ENCODE assay signal across 21 cellular contexts in genomic region chr15:69017978-69018377, GRCh38. TPM values are rescaled to one million over a fixed set of nuclear protein-coding genes. Genes with fewer than 3 reads are reported as not detected.
"Had no signal": no experiment of that assay in that cellular context is flagged by ENCODE, and none has a peak within 500 bp of the region (broad histone marks: within the 10 kb centered on the region; RNA-seq: fewer than 3 reads in every experiment).

No MANE protein-coding gene starts in this region.

- DNase-seq: activated CD4-positive, alpha-beta memory T cell treated with anti-CD3 and anti-CD28 coated beads, Interleukin-2, amount 10 ng/mL, durations not matched to agents 7 days and 5 days; activated CD4-positive, alpha-beta T cell treated with anti-CD3 and anti-CD28 coated beads for 48 hours; activated naive CD4-positive, alpha-beta T cell treated with anti-CD3 and anti-CD28 coated beads for 36 hours; activated T-cell treated with anti-CD3 and anti-CD28 coated beads, Interleukin-2, amount 50 U/mL, for 24 hours; anterior cingulate cortex; central memory CD4-positive, alpha-beta T cell; endodermal cell; foreskin keratinocyte; hypothalamus; left ventricle myocardium superior; naive thymus-derived CD8-positive, alpha-beta T cell; sigmoid colon; stimulated activated naive B cell treated with anti-CD40 and anti-IgM and Interleukin-4, amounts not matched to agents 10 μg/mL and 1 μg/mL and 100 μg/mL, for 72 hours had no signal

- H3K9me3 ChIP-seq: sigmoid colon, thoracic aorta had no signal

- H3K4me3 ChIP-seq: sigmoid colon, thoracic aorta had no signal

- H3K4me1 Mint-ChIP-seq: activated CD4-positive, alpha-beta memory T cell treated with anti-CD3 and anti-CD28 coated beads, Interleukin-2, amount 10 ng/mL, durations not matched to agents 7 days and 5 days; brain; memory B cell; naive thymus-derived CD8-positive, alpha-beta T cell; stimulated activated naive B cell treated with anti-CD40 and anti-IgM and Interleukin-4, amounts not matched to agents 10 μg/mL and 1 μg/mL and 100 μg/mL, for 72 hours had no signal

- H3K36me3 ChIP-seq: sigmoid colon, thoracic aorta had no signal

- FAIRE-seq: colon, keratinocyte, TTC549 had no signal

- H3K27ac Mint-ChIP-seq: activated CD4-positive, alpha-beta memory T cell treated with anti-CD3 and anti-CD28 coated beads, Interleukin-2, amount 10 ng/mL, durations not matched to agents 7 days and 5 days; activated naive CD4-positive, alpha-beta T cell treated with anti-CD3 and anti-CD28 coated beads for 36 hours; activated T-cell treated with anti-CD3 and anti-CD28 coated beads, Interleukin-2, amount 50 U/mL, for 24 hours; activated T-helper 2 cell treated with anti-CD3 and anti-CD28 coated beads, Interferon-gamma antibody, Interleukin-2, Interleukin-4, amounts not matched to agents 10 μg/mL and 5 μg/mL and 100 μg/mL, durations not matched to agents 14 hours and 24 hours and 36 hours; brain; endodermal cell; memory B cell; naive thymus-derived CD8-positive, alpha-beta T cell; stimulated activated naive B cell treated with anti-CD40 and anti-IgM and Interleukin-4, amounts not matched to agents 10 μg/mL and 1 μg/mL and 100 μg/mL, for 72 hours had no signal

- H3K4me3 Mint-ChIP-seq: activated CD4-positive, alpha-beta memory T cell treated with anti-CD3 and anti-CD28 coated beads, Interleukin-2, amount 10 ng/mL, durations not matched to agents 7 days and 5 days; activated naive CD4-positive, alpha-beta T cell treated with anti-CD3 and anti-CD28 coated beads for 36 hours; activated T-cell treated with anti-CD3 and anti-CD28 coated beads, Interleukin-2, amount 50 U/mL, for 24 hours; brain; endodermal cell; memory B cell; naive thymus-derived CD8-positive, alpha-beta T cell; stimulated activated naive B cell treated with anti-CD40 and anti-IgM and Interleukin-4, amounts not matched to agents 10 μg/mL and 1 μg/mL and 100 μg/mL, for 72 hours had no signal

- H3K27me3 ChIP-seq: sigmoid colon had no signal

- H3K4me1 ChIP-seq: sigmoid colon had no signal

- H3K9me3 Mint-ChIP-seq: activated CD4-positive, alpha-beta memory T cell treated with anti-CD3 and anti-CD28 coated beads, Interleukin-2, amount 10 ng/mL, durations not matched to agents 7 days and 5 days; activated naive CD4-positive, alpha-beta T cell treated with anti-CD3 and anti-CD28 coated beads for 36 hours; activated T-cell treated with anti-CD3 and anti-CD28 coated beads, Interleukin-2, amount 50 U/mL, for 24 hours; activated T-helper 2 cell treated with anti-CD3 and anti-CD28 coated beads, Interferon-gamma antibody, Interleukin-2, Interleukin-4, amounts not matched to agents 10 μg/mL and 5 μg/mL and 100 μg/mL, durations not matched to agents 14 hours and 24 hours and 36 hours; brain; endodermal cell; memory B cell; stimulated activated naive B cell treated with anti-CD40 and anti-IgM and Interleukin-4, amounts not matched to agents 10 μg/mL and 1 μg/mL and 100 μg/mL, for 72 hours had no signal

- H3K27ac ChIP-seq: epithelial cell of prostate, foreskin keratinocyte, sigmoid colon, thoracic aorta had no signal

- ATAC-seq: foreskin keratinocyte; left ventricle myocardium superior; naive thymus-derived CD8-positive, alpha-beta T cell; stimulated activated naive B cell treated with anti-CD40 and anti-IgM and Interleukin-4, amounts not matched to agents 10 μg/mL and 1 μg/mL and 100 μg/mL, for 72 hours had no signal

- H3K36me3 Mint-ChIP-seq: brain; memory B cell; naive thymus-derived CD8-positive, alpha-beta T cell; stimulated activated naive B cell treated with anti-CD40 and anti-IgM and Interleukin-4, amounts not matched to agents 10 μg/mL and 1 μg/mL and 100 μg/mL, for 72 hours had no signal

RNA-seq across cellular contexts. Expression of gene NOX5, which starts 3.5 kb away (rescaled TPM):
- total RNA-seq: activated CD4-positive, alpha-beta memory T cell treated with anti-CD3 and anti-CD28 coated beads, Interleukin-2, amount 10 ng/mL, durations not matched to agents 7 days and 5 days; activated naive CD4-positive, alpha-beta T cell treated with anti-CD3 and anti-CD28 coated beads for 36 hours; activated T-helper 2 cell treated with anti-CD3 and anti-CD28 coated beads, Interferon-gamma antibody, Interleukin-2, Interleukin-4, amounts not matched to agents 10 μg/mL and 5 μg/mL and 100 μg/mL, durations not matched to agents 14 hours and 24 hours and 36 hours; endodermal cell; left ventricle myocardium superior had no signal
- polyA plus RNA-seq: naive thymus-derived CD8-positive, alpha-beta T cell had no signal
